Comparison of ENCODE assay signal across 20 cellular contexts in the genomic region with DNA sequence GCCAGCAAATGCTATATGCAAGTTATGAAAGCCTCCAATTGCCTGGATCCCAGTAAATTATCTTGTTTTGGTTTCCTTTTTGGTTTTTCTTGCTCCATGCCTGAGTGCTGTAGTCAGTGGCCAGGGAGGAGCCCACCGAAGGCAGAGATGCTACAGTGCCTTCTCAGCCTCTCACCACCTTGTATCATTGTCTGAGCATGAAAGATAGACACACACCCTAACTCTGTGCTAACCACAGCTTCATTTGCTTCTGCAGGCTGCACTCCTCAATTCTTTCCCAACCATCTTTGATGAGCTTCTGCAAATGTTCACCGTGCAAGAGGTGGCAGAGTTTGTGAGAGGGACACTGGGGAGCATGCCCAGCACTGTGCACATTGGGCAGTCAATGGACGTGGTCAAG.
"Had no signal": no experiment of that assay in that cellular context is flagged by ENCODE, and none has a peak within 500 bp of the region (broad histone marks: within the 10 kb centered on the region; RNA-seq: fewer than 3 reads in every experiment).

No MANE protein-coding gene starts in this region.

- H3K4me3 ChIP-seq: hepatocyte, lower lobe of right lung, prostate gland had no signal

- H3K27me3 Mint-ChIP-seq: brain, naive B cell, T-helper 17 cell had no signal

- H3K4me1 Mint-ChIP-seq: brain, immature natural killer cell had no signal

- H3K27ac ChIP-seq: hepatocyte, lower lobe of right lung, prostate gland had no signal

- H3K79me2 ChIP-seq: hepatocyte had no signal

- H2AFZ ChIP-seq: hepatocyte had no signal

- H3K4me3 Mint-ChIP-seq: brain; immature natural killer cell; naive B cell; stimulated activated naive B cell treated with anti-CD40 and anti-IgM and Interleukin-4, amounts not matched to agents 10 μg/mL and 1 μg/mL and 100 μg/mL, for 72 hours; T-helper 17 cell had no signal

- H3K9me3 ChIP-seq: lower lobe of right lung, prostate gland had no signal

- DNase-seq: activated CD4-positive, alpha-beta T cell treated with anti-CD3 and anti-CD28 coated beads, Interleukin-2, amount 50 U/mL, for 1 hour; activated CD4-positive, CD25-positive, alpha-beta regulatory T cell; activated CD8-positive, alpha-beta memory T cell treated with anti-CD3 and anti-CD28 coated beads for 24 hours; activated CD8-positive, alpha-beta memory T cell treated with anti-CD3 and anti-CD28 coated beads, Interleukin-2, amount 50 U/mL, for 4 hours; activated effector memory CD4-positive, alpha-beta T cell treated with anti-CD3 and anti-CD28 coated beads, Interleukin-2, amount 50 U/mL, for 16 hours; aorta; effector memory CD4-positive, alpha-beta T cell; glutamatergic neuron; immature natural killer cell; lower lobe of right lung; naive B cell; stimulated activated CD4-positive, alpha-beta T cell treated with anti-CD3 and anti-CD28 coated beads, Interleukin-2, amount 100 ng/mL, for 48 hours; stimulated activated CD8-positive, alpha-beta memory T cell treated with anti-CD3 and anti-CD28 coated beads, Interleukin-4, amount 100 ng/mL, for 48 hours; stimulated activated naive B cell treated with anti-CD40 and anti-IgM and Interleukin-4, amounts not matched to agents 10 μg/mL and 1 μg/mL and 100 μg/mL, for 72 hours; T-helper 17 cell had no signal

- H3K27me3 ChIP-seq: hepatocyte had no signal

- H3K27ac Mint-ChIP-seq: brain; naive B cell; stimulated activated naive B cell treated with anti-CD40 and anti-IgM and Interleukin-4, amounts not matched to agents 10 μg/mL and 1 μg/mL and 100 μg/mL, for 72 hours; T-helper 17 cell had no signal

- H3K4me1 ChIP-seq: lower lobe of right lung, prostate gland had no signal

- FAIRE-seq: frontal cortex had no signal

- H3K36me3 ChIP-seq: lower lobe of right lung, prostate gland had no signal

- H3K36me3 Mint-ChIP-seq: immature natural killer cell, naive B cell had no signal

- ATAC-seq: left lobe of liver; lower lobe of right lung; stimulated activated naive B cell treated with anti-CD40 and anti-IgM and Interleukin-4, amounts not matched to agents 10 μg/mL and 1 μg/mL and 100 μg/mL, for 72 hours; T-helper 17 cell had no signal

- H3K4me2 ChIP-seq: hepatocyte had no signal
